In genomic region chr9:114156311-114156657, GRCh38 we compare ENCODE assay signal across 1 cellular context.
TF ChIP-seq lines count a peak whose summit lies in the region.

No MANE protein-coding gene starts in this region.

TF ChIP-seq in HepG2, 621 proteins besides CTCF, POLR2A, EP300 and RAD21:
- TF ChIP-seq AKAP8 (CRISPR knock-in tag; IDR thresholded peaks at IDR 0.05), result peak; percentile 57; the same call in 1 of the 2 replicates
- TF ChIP-seq KMT2B (CRISPR knock-in tag; IDR thresholded peaks at IDR 0.05), result peak; percentile 12; the same call in 1 of the 2 replicates
- 0 out of 2 replicates have a peak, but pooled peaks have one; percentile 39 for TF ChIP-seq ZNF501 (CRISPR knock-in tag; IDR thresholded peaks at IDR 0.05)
- 0 out of 2 replicates have a peak, but pooled peaks have one; percentile 15 for TF ChIP-seq ZNF761 (CRISPR knock-in tag; conservative IDR thresholded peaks at IDR 0.05)
- TF ChIP-seq ZSCAN20 (CRISPR knock-in tag; IDR thresholded peaks at IDR 0.05; ENCODE audit: borderline replicate concordance), result no peak
- no peak for TF ChIP-seq ZNF382 (CRISPR knock-in tag; IDR thresholded peaks at IDR 0.05; ENCODE audit: borderline replicate concordance)
- TF ChIP-seq NCOR1 (IDR thresholded peaks at IDR 0.05; ENCODE audit: borderline replicate concordance, low read length), result no peak
- TF ChIP-seq ZMYM4 (CRISPR knock-in tag; IDR thresholded peaks at IDR 0.05), result 0 out of 2 replicates have a peak, but pooled peaks have one; percentile 9
- peak; percentile 14 for TF ChIP-seq MAX (IDR thresholded peaks at IDR 0.05)
- TF ChIP-seq LCORL (IDR thresholded peaks at IDR 0.05), result no peak
- peak; percentile 56 for TF ChIP-seq LCORL (CRISPR knock-in tag; IDR thresholded peaks at IDR 0.05)
- TF ChIP-seq ARID4A (CRISPR knock-in tag; IDR thresholded peaks at IDR 0.05; ENCODE audit: borderline replicate concordance), result peak; percentile 37; the same call in 1 of the 2 replicates
